12 cellular contexts compared by ENCODE assay signal in the genomic region with DNA sequence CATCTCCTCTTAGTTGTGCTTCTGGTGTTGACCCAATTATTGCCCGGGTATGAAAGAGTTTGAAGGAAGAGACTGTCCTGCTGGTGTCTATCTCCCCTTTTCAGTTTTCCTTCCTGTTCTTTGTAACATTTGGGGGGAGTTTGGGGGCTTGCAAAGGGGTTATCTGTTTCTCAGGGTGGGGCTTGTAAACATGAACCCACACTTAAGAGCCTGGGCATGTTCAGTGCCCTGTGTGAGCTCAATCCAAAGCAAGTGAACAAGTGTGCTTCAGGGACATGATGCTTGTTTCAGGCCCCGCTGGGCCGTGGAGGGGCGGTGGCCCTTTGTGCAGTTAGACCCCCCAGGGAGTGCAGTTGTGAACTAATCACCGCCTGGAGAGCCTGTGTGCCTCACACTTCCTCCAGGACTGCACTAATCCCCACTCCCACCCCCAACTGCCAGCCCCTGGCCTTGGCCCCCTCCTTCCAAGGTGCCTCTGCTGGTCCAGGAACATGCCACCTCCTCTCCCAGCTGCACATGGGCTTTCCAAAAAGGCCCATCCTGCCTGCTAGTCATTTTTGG. TPM values are rescaled to one million over a fixed set of nuclear protein-coding genes. Genes with fewer than 3 reads are reported as not detected.
A peak's percentile ranks its signal among the peaks of the same experiment; 100 is the strongest.
DNase-seq lines count a peak whose midpoint lies in the region; ATAC-seq, FAIRE-seq and TF ChIP-seq lines count a peak whose summit lies in the region.
"Had no signal": no experiment of that assay in that cellular context is flagged by ENCODE, and none has a peak within 500 bp of the region (broad histone marks: within the 10 kb centered on the region; RNA-seq: fewer than 3 reads in every experiment).

No MANE protein-coding gene starts in this region.

- TF ChIP-seq RAD21 in HepG2 (CRISPR knock-in tag; IDR thresholded peaks at IDR 0.05) = no peak

- no peaks in the 10 kb centered on the region for H3K27me3 Mint-ChIP-seq in activated CD8-positive, alpha-beta memory T cell treated with anti-CD3 and anti-CD28 coated beads, Interleukin-2, amount 10 ng/mL, durations not matched to agents 7 days and 5 days
- H3K27me3 Mint-ChIP-seq: naive thymus-derived CD8-positive, alpha-beta T cell had no signal

- TF ChIP-seq POLR2A in HepG2 (IDR thresholded peaks at IDR 0.05; ENCODE audit: insufficient read depth in 1 of 2, low read depth in 2 of 2, low read length in 2 of 2) = no peak

- DNase-seq in NCI-H748 (lab: John Stamatoyannopoulos, UW; ENCODE audit: unreplicated experiment) (peak; percentile 34), NCI-H748 treated with DMSO at 0.1 percent for 48 hours (lab: John Stamatoyannopoulos, UW) (no peak), HepG2 (ENCODE audit: low spot score) (no peak), AG08396 (ENCODE audit: low spot score) (no peak), MG63 (no peak)
- peak; percentile 18 for DNase-seq in activated CD8-positive, alpha-beta memory T cell treated with anti-CD3 and anti-CD28 coated beads, Interleukin-2, amount 10 ng/mL, durations not matched to agents 7 days and 5 days
- DNase-seq: activated T-cell treated with anti-CD3 and anti-CD28 coated beads, Interleukin-2, amount 50 U/mL, for 4 hours; naive thymus-derived CD8-positive, alpha-beta T cell; NCI-H510A treated with DMSO at 0.1 percent for 48 hours had no signal

- BruUV-seq in HepG2 (replicated peaks; lab: Mats Ljungman, UMichigan) = no TSS peak

- H3K27ac ChIP-seq in HepG2 (ENCODE audit: extremely low read length, insufficient read depth, low read length) (peak overlapping the region; percentile 88), subcutaneous abdominal adipose tissue (ENCODE audit: low read depth, low read length) (peak overlapping the region; percentile 97)

- no peak for FAIRE-seq in HepG2 (lab: Jason Lieb, UNC)

- H3K9me3 Mint-ChIP-seq in activated CD8-positive, alpha-beta memory T cell treated with anti-CD3 and anti-CD28 coated beads, Interleukin-2, amount 10 ng/mL, durations not matched to agents 7 days and 5 days (ENCODE audit: low read depth) = no peaks in the 10 kb centered on the region
- H3K9me3 Mint-ChIP-seq: activated T-cell treated with anti-CD3 and anti-CD28 coated beads, Interleukin-2, amount 50 U/mL, for 4 hours; naive thymus-derived CD8-positive, alpha-beta T cell had no signal

- no peaks in the 10 kb centered on the region for H3K27me3 ChIP-seq in HepG2 (ENCODE audit: control insufficient read depth in 1 of 2, insufficient read depth in 2 of 2, low read length in 2 of 2)
- H3K27me3 ChIP-seq in subcutaneous abdominal adipose tissue (ENCODE audit: control insufficient read depth in 5 of 5, insufficient read depth in 4 of 5, low read length in 5 of 5) = no peaks in the 10 kb centered on the region
- H3K27me3 ChIP-seq in MG63 = no peaks in the 10 kb centered on the region
- H3K27me3 ChIP-seq: tibial nerve had no signal

- no peak overlapping the region for H2AFZ ChIP-seq in HepG2 (ENCODE audit: low read length)

- in situ Hi-C loops in HepG2 (cut with HindIII; ENCODE audit: extremely low pct_ligation_motif_present, low pct_unique_long_range_greater_than_20kb) = no loop called here

- H3K4me1 Mint-ChIP-seq in activated CD8-positive, alpha-beta memory T cell treated with anti-CD3 and anti-CD28 coated beads, Interleukin-2, amount 10 ng/mL, durations not matched to agents 7 days and 5 days = peaks cover 5% of the 10 kb centered on the region

- peaks cover 4% of the 10 kb centered on the region for H3K36me3 Mint-ChIP-seq in activated CD8-positive, alpha-beta memory T cell treated with anti-CD3 and anti-CD28 coated beads, Interleukin-2, amount 10 ng/mL, durations not matched to agents 7 days and 5 days

- no peak for ATAC-seq in activated CD8-positive, alpha-beta memory T cell treated with anti-CD3 and anti-CD28 coated beads, Interleukin-2, amount 10 ng/mL, durations not matched to agents 7 days and 5 days
- ATAC-seq in HepG2 = no peak
- no peak for ATAC-seq in HG03097 (IDR thresholded peaks at IDR 0.05; ENCODE audit: low FRiP score, unreplicated experiment)
- ATAC-seq: activated T-cell treated with anti-CD3 and anti-CD28 coated beads, Interleukin-2, amount 50 U/mL, for 4 hours; naive thymus-derived CD8-positive, alpha-beta T cell had no signal

- H3K4me3 Mint-ChIP-seq in activated CD8-positive, alpha-beta memory T cell treated with anti-CD3 and anti-CD28 coated beads, Interleukin-2, amount 10 ng/mL, durations not matched to agents 7 days and 5 days = no peak overlapping the region
- H3K4me3 Mint-ChIP-seq: activated T-cell treated with anti-CD3 and anti-CD28 coated beads, Interleukin-2, amount 50 U/mL, for 4 hours; naive thymus-derived CD8-positive, alpha-beta T cell had no signal

- POLR2A ChIA-PET in HepG2 (lab: Yijun Ruan, JAX) = interaction anchor here (1.4 kb wide), 1 partner anchor 479 kb away, joined by 3 read pairs; no protein-coding TSS in a partner anchor

- H3K9ac ChIP-seq in HepG2 (ENCODE audit: insufficient read depth, low read depth, low read length) = peak overlapping the region; percentile 12; the same call in 1 of the 2 replicates
- peak overlapping the region in 3 of 5 donors; percentile 11 to 76 (median 22) for H3K9ac ChIP-seq in subcutaneous abdominal adipose tissue (ENCODE audit: low read length in 5 of 5)

- peaks cover 6% of the 10 kb centered on the region for H4K20me1 ChIP-seq in HepG2 (ENCODE audit: insufficient read depth, low read length)

- H3K9me3 ChIP-seq in HepG2 (ENCODE audit: low read length) = no peaks in the 10 kb centered on the region
- no peaks in the 10 kb centered on the region for H3K9me3 ChIP-seq in subcutaneous abdominal adipose tissue (ENCODE audit: control insufficient read depth in 5 of 5, low read length in 5 of 5)
- H3K9me3 ChIP-seq in MG63 = no peaks in the 10 kb centered on the region
- H3K9me3 ChIP-seq: tibial nerve had no signal

- H3K36me3 ChIP-seq in HepG2 (replicated peaks in 1 of 2; ENCODE audit: control insufficient read depth in 1 of 2, insufficient read depth in 2 of 2, low read length in 2 of 2) = peaks cover 1 to 7% of the 10 kb centered on the region in 2 experiments; a peak in 2 of 5 replicates
- peaks cover 0 to 2% (median 0%) of the 10 kb centered on the region in 5 donors for H3K36me3 ChIP-seq in subcutaneous abdominal adipose tissue (ENCODE audit: control insufficient read depth in 5 of 5, insufficient read depth in 5 of 5, low read length in 5 of 5)
- H3K36me3 ChIP-seq in MG63 = peaks cover 16% of the 10 kb centered on the region
- H3K36me3 ChIP-seq: tibial nerve had no signal

- H3K4me3 ChIP-seq in HepG2 (replicated peaks in 1 of 3; ENCODE audit: insufficient read depth in 1 of 3, low read depth in 2 of 3, low read length in 3 of 3) (peak overlapping the region in 1 of 3 experiments; percentile 23; a peak in 1 of 6 replicates), subcutaneous abdominal adipose tissue (ENCODE audit: low read depth in 1 of 5, low read length in 5 of 5) (no peak overlapping the region), MG63 (no peak overlapping the region)
- H3K4me3 ChIP-seq: tibial nerve had no signal

- TF ChIP-seq EP300 in HepG2 (IDR thresholded peaks at IDR 0.05; ENCODE audit: low read depth in 2 of 2, low read length in 2 of 2) = no peak
- no peak for TF ChIP-seq EP300 in HepG2 (CRISPR knock-in tag; IDR thresholded peaks at IDR 0.05; ENCODE audit: borderline replicate concordance)

- no peak for TF ChIP-seq CTCF in HepG2 (CRISPR knock-in tag; IDR thresholded peaks at IDR 0.05)

- peaks cover 94% of the 10 kb centered on the region for H3K79me2 ChIP-seq in HepG2 (ENCODE audit: insufficient read depth, low read length)

- H3K4me2 ChIP-seq in HepG2 (ENCODE audit: low read depth, low read length) = peak overlapping the region; percentile 48

- intact Hi-C loops in HepG2 (cut with micrococcal nuclease; ENCODE audit: unreplicated experiment) = loop anchor here (10.0 kb wide), 1 partner anchor 379 kb away; a partner anchor contains a TSS

- H3K4me1 ChIP-seq in HepG2 (ENCODE audit: insufficient read depth, low read length) (peaks cover 100% of the 10 kb centered on the region), subcutaneous abdominal adipose tissue (ENCODE audit: control insufficient read depth in 5 of 5, insufficient read depth in 5 of 5, low read length in 5 of 5) (peaks cover 25 to 98% (median 90%) of the 10 kb centered on the region in 5 donors)

- WGBS in HepG2 (ENCODE audit: low lambda C conversion rate) = 45% methylated on average over 2 of the region's 5 CpGs

- H3K27ac Mint-ChIP-seq in activated CD8-positive, alpha-beta memory T cell treated with anti-CD3 and anti-CD28 coated beads, Interleukin-2, amount 10 ng/mL, durations not matched to agents 7 days and 5 days = no peak overlapping the region

- CTCF ChIA-PET in activated CD8-positive, alpha-beta memory T cell treated with anti-CD3 and anti-CD28 coated beads, Interleukin-2, amount 10 ng/mL, durations not matched to agents 7 days and 5 days (lab: Charles Lee) = no interaction called here
- CTCF ChIA-PET in HepG2 (lab: Yijun Ruan, JAX; ENCODE audit: low intra/inter-chr PET ratio, low total read pairs) = no interaction called here

RNA-seq across cellular contexts. Expression of a gene that starts 58.1 kb away (rescaled TPM):
- 10 to 100 TPM; 20.6 to 24.6 TPM for total RNA-seq in activated CD8-positive, alpha-beta memory T cell treated with anti-CD3 and anti-CD28 coated beads, Interleukin-2, amount 10 ng/mL, durations not matched to agents 7 days and 5 days
- 23.2 and 23.4 TPM in 2 replicates for total RNA-seq in HepG2 (2016; rRNA removed; fragmentation: Illumina TruSeq; extraction: Trizol)
- total RNA-seq in HepG2 (2016; cell fraction: cytosol; rRNA removed; fragmentation: Illumina TruSeq; extraction: Trizol; ENCODE audit: low read depth) = 62.4 and 75.9 TPM in 2 replicates
- total RNA-seq in HepG2 (2016; cell fraction: insoluble cytoplasmic fraction; rRNA removed; fragmentation: Illumina TruSeq; extraction: Trizol) = 21.2 and 23.3 TPM in 2 replicates
- 33.9 and 40.6 TPM in 2 replicates for total RNA-seq in HepG2 (2016; cell fraction: membrane; rRNA removed; fragmentation: Illumina TruSeq; extraction: Trizol)
- 50.2 and 60.1 TPM in 2 replicates for total RNA-seq in HepG2 (2016; cell fraction: nucleus; rRNA removed; fragmentation: Illumina TruSeq; extraction: Trizol)
- 6.1 and 6.2 TPM in 2 replicates for polyA plus RNA-seq in HepG2 (2011; rRNA removed)
- 3.7 and 4.4 TPM in 2 replicates for polyA plus RNA-seq in HepG2 (2011; cell fraction: cytosol; rRNA removed)
- 24.2 and 27.1 TPM in 2 replicates for polyA plus RNA-seq in HepG2 (2011; cell fraction: nucleus; rRNA removed)
- polyA plus RNA-seq in HepG2 (2012) = 19.5 and 19.9 TPM in 2 replicates
- 0.71 and 1.1 TPM in 2 replicates for polyA plus RNA-seq in HepG2 (2016; cell fraction: cytosol; fragmentation: Illumina TruSeq; extraction: Trizol; ENCODE audit: low read depth)
- polyA plus RNA-seq in HepG2 (2016; cell fraction: insoluble cytoplasmic fraction; fragmentation: Illumina TruSeq; extraction: Trizol; ENCODE audit: low read depth) = 12.3 and 15.5 TPM in 2 replicates
- 1.6 and 2.2 TPM in 2 replicates for polyA plus RNA-seq in HepG2 (2016; cell fraction: membrane; fragmentation: Illumina TruSeq; extraction: Trizol; ENCODE audit: low read depth)
- 45.7 and 47.4 TPM in 2 replicates for polyA plus RNA-seq in HepG2 (2016; cell fraction: nucleus; fragmentation: Illumina TruSeq; extraction: Trizol; ENCODE audit: insufficient read depth, low read depth)
- polyA minus RNA-seq in HepG2 (2011; rRNA and poly(A)+ RNA removed; ENCODE audit: low replicate concordance) = 33.6 and 65.0 TPM in 2 replicates
- polyA minus RNA-seq in HepG2 (2011; cell fraction: cytosol; rRNA and poly(A)+ RNA removed) = 27.1 and 37.4 TPM in 2 replicates
- polyA minus RNA-seq in HepG2 (2011; cell fraction: nucleus; rRNA and poly(A)+ RNA removed) = 65.6 and 67.6 TPM in 2 replicates
- total RNA-seq in MG63 (2014; rRNA removed; shearing (Covaris generic); ENCODE audit: low replicate concordance) = 16.5 and 17.2 TPM in 2 replicates

Comparison
In these comparisons a context has a peak if more than half of its experiments do, and no peak if none do; other contexts are left out.
1. DNase-seq: peak in NCI-H748 (single experiment) and activated CD8-positive, alpha-beta memory T cell treated with anti-CD3 and anti-CD28 coated beads, Interleukin-2, amount 10 ng/mL, durations not matched to agents 7 days and 5 days (single experiment); none in NCI-H748 treated with DMSO at 0.1 percent for 48 hours (single experiment), HepG2 (single experiment), AG08396 (single experiment) and MG63 (single experiment).